In genomic region chr6:7803219-7803618, GRCh38 we compare ENCODE assay signal across 16 cellular contexts.
DNase-seq lines count a peak whose midpoint lies in the region; ATAC-seq and TF ChIP-seq lines count a peak whose summit lies in the region.
"Had no signal": no experiment of that assay in that cellular context is flagged by ENCODE, and none has a peak within 500 bp of the region (broad histone marks: within the 10 kb centered on the region; RNA-seq: fewer than 3 reads in every experiment).

No MANE protein-coding gene starts in this region.

- H3K14ac ChIP-seq in H9 (ENCODE audit: insufficient read depth, low read length), result no peak overlapping the region

- H3K79me1 ChIP-seq in H9 (ENCODE audit: insufficient read depth, low read depth, low read length, poor library complexity, severe bottlenecking), result no peaks in the 10 kb centered on the region

- no peak overlapping the region for H2BK20ac ChIP-seq in H9 (ENCODE audit: low read depth, low read length, poor library complexity, severe bottlenecking)

- no peak overlapping the region for H2AK5ac ChIP-seq in H9 (ENCODE audit: insufficient read length, low read length)

- no peaks in the 10 kb centered on the region for H3K23me2 ChIP-seq in H9 (ENCODE audit: insufficient read length, low read depth, low read length, poor library complexity, severe bottlenecking)

- no CpG with 5 or more reads among the region's 3 CpGs for WGBS in H9 (ENCODE audit: extremely low coverage, insufficient read length, low lambda C conversion rate)

- DNase-seq in activated T-cell treated with anti-CD3 and anti-CD28 coated beads, Interleukin-2, amount 50 U/mL, for 72 hours, result peak; percentile 18 to 20
- no peak for DNase-seq in activated T-cell treated with anti-CD3 and anti-CD28 coated beads, Interleukin-2, amount 50 U/mL, for 48 hours
- DNase-seq in H9, result no peak
- no peak for DNase-seq in T-helper 17 cell
- no peak for DNase-seq in stimulated activated effector memory CD8-positive, alpha-beta T cell treated with anti-CD3 and anti-CD28 coated beads, Interleukin-12 subunit alpha, Interleukin-12 subunit beta, amount 100 ng/mL, for 72 hours (ENCODE audit: low spot score in 2 of 2)
- no peak for DNase-seq in NCI-H526 treated with DMSO at 0.1 percent for 48 hours (lab: John Stamatoyannopoulos, UW)
- DNase-seq in NCI-H2107 treated with DMSO at 0.1 percent for 48 hours (lab: John Stamatoyannopoulos, UW; ENCODE audit: unreplicated experiment), result no peak
- DNase-seq: CD4-positive, alpha-beta memory T cell; DMS53; MG63; NCI-H1048; NCI-H1436; NCI-H1930; OCI-M1; Right ventricle myocardium superior had no signal

- no peaks in the 10 kb centered on the region for H3K36me3 Mint-ChIP-seq in activated T-cell treated with anti-CD3 and anti-CD28 coated beads, Interleukin-2, amount 50 U/mL, for 72 hours (ENCODE audit: insufficient read depth in 2 of 2)
- H3K36me3 Mint-ChIP-seq in H9 (ENCODE audit: insufficient read depth in 1 of 3, low read depth in 3 of 3) (no peaks in the 10 kb centered on the region; a peak in 1 of 7 replicates), T-helper 17 cell (ENCODE audit: low read depth) (no peaks in the 10 kb centered on the region)
- H3K36me3 Mint-ChIP-seq in stimulated activated effector memory CD8-positive, alpha-beta T cell treated with anti-CD3 and anti-CD28 coated beads, Interleukin-12 subunit alpha, Interleukin-12 subunit beta, amount 100 ng/mL, for 72 hours, result no peaks in the 10 kb centered on the region
- H3K36me3 Mint-ChIP-seq: CD4-positive, alpha-beta memory T cell had no signal

- TF ChIP-seq CTCF in H9 (conservative IDR thresholded peaks at IDR 0.05), result no peak

- H3K9me3 ChIP-seq in H9 (ENCODE audit: control insufficient read depth, low read depth, low read length) (no peaks in the 10 kb centered on the region), T-helper 17 cell (ENCODE audit: control insufficient read depth, low read length, poor library complexity, severe bottlenecking) (no peaks in the 10 kb centered on the region)
- H3K9me3 ChIP-seq: BLaER1, MG63 had no signal

- H2BK15ac ChIP-seq in H9 (ENCODE audit: low read depth, low read length), result no peak overlapping the region

- H4K91ac ChIP-seq in H9 (ENCODE audit: insufficient read length, low read depth, low read length), result peak overlapping the region; percentile 8

- peaks cover 47% of the 10 kb centered on the region for H3K27me3 Mint-ChIP-seq in activated T-cell treated with anti-CD3 and anti-CD28 coated beads, Interleukin-2, amount 50 U/mL, for 72 hours (ENCODE audit: low read depth)
- H3K27me3 Mint-ChIP-seq in H9 (ENCODE audit: low read depth) (no peaks in the 10 kb centered on the region), T-helper 17 cell (peaks cover 24% of the 10 kb centered on the region)

- H2BK120ac ChIP-seq in H9 (ENCODE audit: low read depth, low read length, poor library complexity, severe bottlenecking), result no peak overlapping the region

- no peak overlapping the region for H3K27ac ChIP-seq in H9 (ENCODE audit: insufficient read length, low read depth, low read length)
- H3K27ac ChIP-seq: BLaER1 had no signal

- no peaks in the 10 kb centered on the region for H3K27me3 ChIP-seq in H9 (ENCODE audit: insufficient read depth, low read length)
- H3K27me3 ChIP-seq: BLaER1 had no signal

- H2BK5ac ChIP-seq in H9 (ENCODE audit: insufficient read length, low read length), result no peak overlapping the region

- H3K9ac ChIP-seq in H9 (ENCODE audit: extremely low read depth, insufficient read length, low read length), result no peak overlapping the region
- H3K9ac ChIP-seq: BLaER1 had no signal

- no peak overlapping the region for H3K18ac ChIP-seq in H9 (ENCODE audit: insufficient read length, low read depth, low read length)

- H3K4me1 Mint-ChIP-seq in activated T-cell treated with anti-CD3 and anti-CD28 coated beads, Interleukin-2, amount 50 U/mL, for 72 hours (ENCODE audit: low read depth), result peaks cover 18% of the 10 kb centered on the region
- H3K4me1 Mint-ChIP-seq in H9 (peaks cover 0 to 16% of the 10 kb centered on the region in 2 experiments; a peak in 2 of 4 replicates), T-helper 17 cell (peaks cover 2% of the 10 kb centered on the region)
- no peaks in the 10 kb centered on the region for H3K4me1 Mint-ChIP-seq in stimulated activated effector memory CD8-positive, alpha-beta T cell treated with anti-CD3 and anti-CD28 coated beads, Interleukin-12 subunit alpha, Interleukin-12 subunit beta, amount 100 ng/mL, for 72 hours
- H3K4me1 Mint-ChIP-seq: CD4-positive, alpha-beta memory T cell had no signal

- no peak overlapping the region for H2AFZ ChIP-seq in H9 (ENCODE audit: low read length)

- H3K27ac Mint-ChIP-seq in activated T-cell treated with anti-CD3 and anti-CD28 coated beads, Interleukin-2, amount 50 U/mL, for 72 hours, result no peak overlapping the region
- H3K27ac Mint-ChIP-seq in H9, result no peak overlapping the region
- H3K27ac Mint-ChIP-seq in T-helper 17 cell, result no peak overlapping the region
- H3K27ac Mint-ChIP-seq in stimulated activated effector memory CD8-positive, alpha-beta T cell treated with anti-CD3 and anti-CD28 coated beads, Interleukin-12 subunit alpha, Interleukin-12 subunit beta, amount 100 ng/mL, for 72 hours, result no peak overlapping the region
- H3K27ac Mint-ChIP-seq: CD4-positive, alpha-beta memory T cell had no signal

- no peak overlapping the region for H3K4me3 Mint-ChIP-seq in activated T-cell treated with anti-CD3 and anti-CD28 coated beads, Interleukin-2, amount 50 U/mL, for 72 hours
- H3K4me3 Mint-ChIP-seq in H9 (no peak overlapping the region), T-helper 17 cell (no peak overlapping the region)
- no peak overlapping the region for H3K4me3 Mint-ChIP-seq in stimulated activated effector memory CD8-positive, alpha-beta T cell treated with anti-CD3 and anti-CD28 coated beads, Interleukin-12 subunit alpha, Interleukin-12 subunit beta, amount 100 ng/mL, for 72 hours
- H3K4me3 Mint-ChIP-seq: CD4-positive, alpha-beta memory T cell had no signal

- no peaks in the 10 kb centered on the region for H4K20me1 ChIP-seq in H9 (ENCODE audit: control insufficient read depth, insufficient read depth, insufficient read length)
- H4K20me1 ChIP-seq: BLaER1 had no signal

- no peak overlapping the region for H2BK12ac ChIP-seq in H9 (ENCODE audit: insufficient read length, low read depth, low read length)

- H3K9me3 Mint-ChIP-seq in activated T-cell treated with anti-CD3 and anti-CD28 coated beads, Interleukin-2, amount 50 U/mL, for 72 hours, result no peaks in the 10 kb centered on the region
- H3K9me3 Mint-ChIP-seq in H9, result no peaks in the 10 kb centered on the region
- no peaks in the 10 kb centered on the region for H3K9me3 Mint-ChIP-seq in stimulated activated effector memory CD8-positive, alpha-beta T cell treated with anti-CD3 and anti-CD28 coated beads, Interleukin-12 subunit alpha, Interleukin-12 subunit beta, amount 100 ng/mL, for 72 hours

- no peaks in the 10 kb centered on the region; the same call in 1 of the 2 replicates for H3K4me1 ChIP-seq in H9 (ENCODE audit: insufficient read depth, low read length)
- H3K4me1 ChIP-seq: BLaER1 had no signal

- ATAC-seq in activated T-cell treated with anti-CD3 and anti-CD28 coated beads, Interleukin-2, amount 50 U/mL, for 72 hours (replicated peaks in 1 of 2), result peak; percentile 93 to 99
- ATAC-seq in T-helper 17 cell, result peak; percentile 30
- peak; percentile 83 for ATAC-seq in stimulated activated effector memory CD8-positive, alpha-beta T cell treated with anti-CD3 and anti-CD28 coated beads, Interleukin-12 subunit alpha, Interleukin-12 subunit beta, amount 100 ng/mL, for 72 hours

- no peak overlapping the region for H3K23ac ChIP-seq in H9 (ENCODE audit: insufficient read length, low read depth, low read length)

- H3K79me2 ChIP-seq in H9 (ENCODE audit: insufficient read depth, low read length), result no peaks in the 10 kb centered on the region

- H4K5ac ChIP-seq in H9 (ENCODE audit: insufficient read length, low read depth, low read length), result no peak overlapping the region

- H3K56ac ChIP-seq in H9 (ENCODE audit: insufficient read length, low read depth, low read length), result no peak overlapping the region

- H3K4me2 ChIP-seq in H9 (ENCODE audit: insufficient read depth, insufficient read length, low read length), result no peak overlapping the region
- H3K4me2 ChIP-seq: BLaER1 had no signal

- no peak overlapping the region for H3T11ph ChIP-seq in H9 (ENCODE audit: low read length)

- H4K8ac ChIP-seq in H9 (replicated peaks; ENCODE audit: insufficient read length, low read depth, low read length), result no peak overlapping the region

- H3K4ac ChIP-seq in H9 (ENCODE audit: low read depth, low read length), result no peak overlapping the region

Comparison
In these comparisons a context has a peak if more than half of its experiments do, and no peak if none do; other contexts are left out.
1. DNase-seq: peak in activated T-cell treated with anti-CD3 and anti-CD28 coated beads, Interleukin-2, amount 50 U/mL, for 72 hours (2 of 2); none in activated T-cell treated with anti-CD3 and anti-CD28 coated beads, Interleukin-2, amount 50 U/mL, for 48 hours (0 of 2), H9 (single experiment), T-helper 17 cell (0 of 3), stimulated activated effector memory CD8-positive, alpha-beta T cell treated with anti-CD3 and anti-CD28 coated beads, Interleukin-12 subunit alpha, Interleukin-12 subunit beta, amount 100 ng/mL, for 72 hours (0 of 2), NCI-H526 treated with DMSO at 0.1 percent for 48 hours (single experiment) and NCI-H2107 treated with DMSO at 0.1 percent for 48 hours (single experiment).
2. ATAC-seq: peak in every context shown above with its lines; median percentile 96 in activated T-cell treated with anti-CD3 and anti-CD28 coated beads, Interleukin-2, amount 50 U/mL, for 72 hours; 83 in stimulated activated effector memory CD8-positive, alpha-beta T cell treated with anti-CD3 and anti-CD28 coated beads, Interleukin-12 subunit alpha, Interleukin-12 subunit beta, amount 100 ng/mL, for 72 hours; 30 in T-helper 17 cell.